Comparison of ENCODE assay signal across 22 cellular contexts in genomic region chr7:37112210-37112609, GRCh38.
DNase-seq lines count a peak whose midpoint lies in the region; ATAC-seq, FAIRE-seq and TF ChIP-seq lines count a peak whose summit lies in the region.
"Had no signal": no experiment of that assay in that cellular context is flagged by ENCODE, and none has a peak within 500 bp of the region (broad histone marks: within the 10 kb centered on the region; RNA-seq: fewer than 3 reads in every experiment).

No MANE protein-coding gene starts in this region.

- no peaks in the 10 kb centered on the region for H3K79me2 ChIP-seq in HepG2 (ENCODE audit: insufficient read depth, low read length)
- H3K79me2 ChIP-seq in K562 (ENCODE audit: control insufficient read depth, insufficient read depth, low read length): no peaks in the 10 kb centered on the region

- ATAC-seq in HepG2 (no peak), right lobe of liver (no peak), K562 (no peak)
- ATAC-seq: GM12878, HCT116 had no signal

- TF ChIP-seq RAD21 in HepG2 (CRISPR knock-in tag; IDR thresholded peaks at IDR 0.05) (no peak), K562 (CRISPR knock-in tag; conservative IDR thresholded peaks at IDR 0.05 in 1 of 2, IDR thresholded peaks at IDR 0.05 in 1 of 2) (no peak)

- no peaks in the 10 kb centered on the region for H3K36me3 ChIP-seq in HepG2 (replicated peaks in 1 of 2; ENCODE audit: control insufficient read depth in 1 of 2, insufficient read depth in 2 of 2, low read length in 2 of 2)
- no peaks in the 10 kb centered on the region for H3K36me3 ChIP-seq in right lobe of liver
- H3K36me3 ChIP-seq in K562 (ENCODE audit: control insufficient read depth, insufficient read depth, low read length): no peaks in the 10 kb centered on the region
- H3K36me3 ChIP-seq in neutrophil: no peaks in the 10 kb centered on the region
- H3K36me3 ChIP-seq: BE2C had no signal

- FAIRE-seq in HepG2 (lab: Jason Lieb, UNC) (no peak), K562 (lab: Jason Lieb, UNC) (no peak)
- FAIRE-seq: A204.1, D721Med, GM12878, GM19239 had no signal

- TF ChIP-seq CTCF in HepG2 (CRISPR knock-in tag; IDR thresholded peaks at IDR 0.05) (no peak), right lobe of liver (IDR thresholded peaks at IDR 0.05) (no peak), K562 (IDR thresholded peaks at IDR 0.05 in 2 of 3, conservative IDR thresholded peaks at IDR 0.05 in 1 of 3; ENCODE audit: insufficient read depth in 2 of 3, low read depth in 1 of 3, low read length in 3 of 3) (no peak), neutrophil (IDR thresholded peaks at IDR 0.05) (no peak), lower leg skin (IDR thresholded peaks at IDR 0.05) (no peak)

- in situ Hi-C loops in HepG2 (cut with HindIII; ENCODE audit: extremely low pct_ligation_motif_present, low pct_unique_long_range_greater_than_20kb): no loop called here
- in situ Hi-C loops in K562 (cut with MboI): no loop called here

- no peak for DNase-seq in HepG2 (ENCODE audit: low spot score)
- no peak for DNase-seq in right lobe of liver
- DNase-seq in K562 (ENCODE audit: extremely low read depth in 1 of 4, low spot score in 3 of 4): no peak
- no peak for DNase-seq in hepatic stellate cell (ENCODE audit: low spot score)
- no peak for DNase-seq in lower leg skin (ENCODE audit: low spot score in 2 of 2)
- DNase-seq: ACHN; BE2C; CD4-positive, alpha-beta T cell; CD8-positive, alpha-beta memory T cell; DMS 273 treated with DMSO at 0.1 percent for 48 hours; DMS79; EL; GDM1; H9 had no signal

- 76% methylated on average over 2 of the region's 2 CpGs for WGBS in HepG2 (ENCODE audit: low lambda C conversion rate)
- 92% methylated on average over 2 of the region's 2 CpGs for WGBS in right lobe of liver (ENCODE audit: insufficient coverage, low coverage, low lambda C conversion rate, missing lambda C conversion rate)
- 11% methylated on average over 2 of the region's 2 CpGs for WGBS in K562 (ENCODE audit: insufficient coverage, low coverage, missing lambda C conversion rate)
- WGBS in lower leg skin, 2 donors: 86 to 98% methylated on average over 2 of the region's 2 CpGs

- CTCF ChIA-PET in HepG2 (lab: Yijun Ruan, JAX; ENCODE audit: low intra/inter-chr PET ratio, low total read pairs): no interaction called here
- CTCF ChIA-PET in K562 (lab: Yijun Ruan, JAX; ENCODE audit: low intra/inter-chr PET ratio): no interaction called here

- POLR2A ChIA-PET in HepG2 (lab: Yijun Ruan, JAX) (no interaction called here), K562 (lab: Yijun Ruan, JAX) (no interaction called here)

- H3K27me3 ChIP-seq in HepG2 (ENCODE audit: control insufficient read depth in 1 of 2, insufficient read depth in 2 of 2, low read length in 2 of 2) (no peaks in the 10 kb centered on the region; a peak in 1 of 5 replicates), right lobe of liver (no peaks in the 10 kb centered on the region), K562 (ENCODE audit: control insufficient read depth in 2 of 2, insufficient read depth in 2 of 2, low read length in 2 of 2) (no peaks in the 10 kb centered on the region), neutrophil (no peaks in the 10 kb centered on the region)
- H3K27me3 ChIP-seq: BE2C; BLaER1 treated with 17β-estradiol and CSF1 and Interleukin-3, amounts not matched to agents 10 nM and 100 nM had no signal

- H3K4me3 ChIP-seq in HepG2 (replicated peaks in 1 of 3; ENCODE audit: insufficient read depth in 1 of 3, low read depth in 2 of 3, low read length in 3 of 3) (no peak overlapping the region), right lobe of liver (no peak overlapping the region), K562 (no peak overlapping the region), neutrophil (ENCODE audit: low read depth in 1 of 2, low read length in 1 of 2) (no peak overlapping the region), lower leg skin (ENCODE audit: low read depth, poor library complexity, severe bottlenecking) (no peak overlapping the region)
- H3K4me3 ChIP-seq: BLaER1 treated with 17β-estradiol and CSF1 and Interleukin-3, amounts not matched to agents 10 nM and 100 nM; GM12878 had no signal

- H3K27ac ChIP-seq in HepG2 (ENCODE audit: extremely low read length, insufficient read depth, low read length) (no peak overlapping the region), right lobe of liver (no peak overlapping the region), K562 (ENCODE audit: extremely low read depth, low read depth, low read length) (no peak overlapping the region), neutrophil (peak overlapping the region; percentile 3)
- H3K27ac ChIP-seq: 22Rv1; BLaER1 treated with 17β-estradiol and CSF1 and Interleukin-3, amounts not matched to agents 10 nM and 100 nM had no signal

- BruUV-seq in HepG2 (replicated peaks; lab: Mats Ljungman, UMichigan) (no TSS peak), K562 (replicated peaks; lab: Mats Ljungman, UMichigan) (no TSS peak)

- no peaks in the 10 kb centered on the region for H3K9me3 ChIP-seq in HepG2 (ENCODE audit: low read length)
- no peaks in the 10 kb centered on the region for H3K9me3 ChIP-seq in right lobe of liver
- H3K9me3 ChIP-seq in K562 (replicated peaks; ENCODE audit: control insufficient read depth, insufficient read depth, low read depth, low read length): no peaks in the 10 kb centered on the region
- no peaks in the 10 kb centered on the region for H3K9me3 ChIP-seq in neutrophil
- H3K9me3 ChIP-seq: BE2C had no signal

- intact Hi-C loops in HepG2 (cut with micrococcal nuclease; ENCODE audit: unreplicated experiment) (no loop called here), right lobe of liver (cut with DNase I) (no loop called here), K562 (cut with micrococcal nuclease) (no loop called here), lower leg skin (cut with DNase I; ENCODE audit: low total_unique reads) (no loop called here)

- peaks cover 27% of the 10 kb centered on the region for H3K4me1 ChIP-seq in HepG2 (ENCODE audit: insufficient read depth, low read length)
- no peaks in the 10 kb centered on the region for H3K4me1 ChIP-seq in right lobe of liver
- H3K4me1 ChIP-seq in K562 (replicated peaks in 1 of 2; ENCODE audit: control insufficient read depth in 2 of 2, insufficient read depth in 2 of 2, low read length in 2 of 2): no peaks in the 10 kb centered on the region
- H3K4me1 ChIP-seq in neutrophil (ENCODE audit: control insufficient read depth in 1 of 2, insufficient read depth in 1 of 2, low read depth in 1 of 2, low read length in 1 of 2): peaks cover 9 to 17% of the 10 kb centered on the region in 2 experiments
- H3K4me1 ChIP-seq: BE2C had no signal

- no peaks in the 10 kb centered on the region for H4K20me1 ChIP-seq in HepG2 (ENCODE audit: insufficient read depth, low read length)
- no peaks in the 10 kb centered on the region; the same call in 1 of the 2 replicates for H4K20me1 ChIP-seq in K562 (replicated peaks; ENCODE audit: control insufficient read depth, insufficient read depth, low read length)

- no peak overlapping the region for H3K9ac ChIP-seq in HepG2 (ENCODE audit: insufficient read depth, low read depth, low read length)
- no peak overlapping the region for H3K9ac ChIP-seq in K562 (ENCODE audit: insufficient read depth in 1 of 2, low read depth in 2 of 2, low read length in 2 of 2)
- H3K9ac ChIP-seq: BLaER1 treated with 17β-estradiol and CSF1 and Interleukin-3, amounts not matched to agents 10 nM and 100 nM had no signal

- H3K9me1 ChIP-seq in K562 (ENCODE audit: control insufficient read depth, insufficient read depth, low read length): no peaks in the 10 kb centered on the region

- no peak for TF ChIP-seq POLR2A in HepG2 (IDR thresholded peaks at IDR 0.05; ENCODE audit: insufficient read depth in 1 of 2, low read depth in 2 of 2, low read length in 2 of 2)
- TF ChIP-seq POLR2A in right lobe of liver (IDR thresholded peaks at IDR 0.05): no peak
- no peak for TF ChIP-seq POLR2A in K562 (conservative IDR thresholded peaks at IDR 0.05)
- no peak for TF ChIP-seq POLR2A in lower leg skin (IDR thresholded peaks at IDR 0.05)

- H3K4me2 ChIP-seq in HepG2 (ENCODE audit: low read depth, low read length): no peak overlapping the region
- H3K4me2 ChIP-seq in K562 (ENCODE audit: insufficient read depth, low read length): no peak overlapping the region

- TF ChIP-seq EP300 in HepG2 (IDR thresholded peaks at IDR 0.05; ENCODE audit: low read depth in 2 of 2, low read length in 2 of 2): no peak
- no peak for TF ChIP-seq EP300 in HepG2 (CRISPR knock-in tag; IDR thresholded peaks at IDR 0.05; ENCODE audit: borderline replicate concordance)
- TF ChIP-seq EP300 in K562 (IDR thresholded peaks at IDR 0.05; ENCODE audit: low read length): no peak

- H2AFZ ChIP-seq in HepG2 (ENCODE audit: low read length): no peak overlapping the region
- no peak overlapping the region for H2AFZ ChIP-seq in K562 (ENCODE audit: low read depth, low read length)

TF ChIP-seq in HepG2, 621 proteins besides CTCF, POLR2A, EP300 and RAD21:
- TF ChIP-seq ZNF572 (CRISPR knock-in tag; IDR thresholded peaks at IDR 0.05) (no peak), MAFF (IDR thresholded peaks at IDR 0.05; ENCODE audit: low read depth, low read length) (peak; percentile 96), ZNF30 (CRISPR knock-in tag; IDR thresholded peaks at IDR 0.05) (no peak), ZNF781 (CRISPR knock-in tag; IDR thresholded peaks at IDR 0.05; ENCODE audit: borderline replicate concordance, not compliant biosample characterization) (no peak), ZMYM4 (CRISPR knock-in tag; IDR thresholded peaks at IDR 0.05) (no peak), ZBTB7A (CRISPR knock-in tag; IDR thresholded peaks at IDR 0.05) (no peak), MAFK (conservative IDR thresholded peaks at IDR 0.05 in 1 of 2, IDR thresholded peaks at IDR 0.05 in 1 of 2; ENCODE audit: low read length in 2 of 2) (peak; percentile 95 to 97), ZNF451 (CRISPR knock-in tag; IDR thresholded peaks at IDR 0.05) (no peak), KLF12 (CRISPR knock-in tag; IDR thresholded peaks at IDR 0.05; ENCODE audit: borderline replicate concordance) (no peak)

Comparison
In these comparisons a context has a peak if more than half of its experiments do, and no peak if none do; other contexts are left out.
1. Of the 241 proteins assayed by ChIP-seq in both HepG2 and K562: peak only in HepG2: none; only in K562: MAFG; in both: MAFF and MAFK; in neither: 238.